27 cellular contexts compared by ENCODE assay signal in genomic region chr11:71324788-71325417, GRCh38.
"Had no signal": no experiment of that assay in that cellular context is flagged by ENCODE, and none has a peak within 500 bp of the region (broad histone marks: within the 10 kb centered on the region; RNA-seq: fewer than 3 reads in every experiment).

No MANE protein-coding gene starts in this region.

- H3K9me3 Mint-ChIP-seq: naive thymus-derived CD4-positive, alpha-beta T cell; stimulated activated naive B cell treated with anti-CD40 and anti-IgM and Interleukin-4, amounts not matched to agents 10 μg/mL and 1 μg/mL and 100 μg/mL, for 72 hours; stimulated activated naive CD8-positive, alpha-beta T cell treated with anti-CD3 and anti-CD28 coated beads, Interleukin-15, Interleukin-2, amounts not matched to agents 100 ng/mL and 50 ng/mL, for 24 hours had no signal

- DNase-seq: dermis blood vessel endothelial cell; effector memory CD4-positive, alpha-beta T cell; foreskin keratinocyte; heart right ventricle; hippocampal formation; kidney glomerular epithelial cell; left colon; mesenchymal stem cell; midbrain; naive thymus-derived CD4-positive, alpha-beta T cell; stimulated activated CD4-positive, alpha-beta T cell treated with anti-CD3 and anti-CD28 coated beads, Interleukin-15, amount 100 ng/mL, for 24 hours; stimulated activated CD4-positive, alpha-beta T cell treated with anti-CD3 and anti-CD28 coated beads, Interleukin-2, amount 100 ng/mL, for 48 hours; stimulated activated naive B cell treated with anti-CD40 and anti-IgM and Interleukin-4, amounts not matched to agents 10 μg/mL and 1 μg/mL and 100 μg/mL, for 72 hours; trophoblast cell had no signal

- H3K36me3 Mint-ChIP-seq: stimulated activated naive B cell treated with anti-CD40 and anti-IgM and Interleukin-4, amounts not matched to agents 10 μg/mL and 1 μg/mL and 100 μg/mL, for 72 hours had no signal

- H3K27me3 ChIP-seq: foreskin keratinocyte, neutrophil, right atrium auricular region had no signal

- H3K27ac Mint-ChIP-seq: stimulated activated naive B cell treated with anti-CD40 and anti-IgM and Interleukin-4, amounts not matched to agents 10 μg/mL and 1 μg/mL and 100 μg/mL, for 72 hours; stimulated activated naive CD8-positive, alpha-beta T cell treated with anti-CD3 and anti-CD28 coated beads, Interleukin-15, Interleukin-2, amounts not matched to agents 100 ng/mL and 50 ng/mL, for 24 hours had no signal

- FAIRE-seq: endothelial cell of umbilical vein, islet of Langerhans had no signal

- H3K4me1 Mint-ChIP-seq: naive thymus-derived CD4-positive, alpha-beta T cell; neural crest cell; stimulated activated naive B cell treated with anti-CD40 and anti-IgM and Interleukin-4, amounts not matched to agents 10 μg/mL and 1 μg/mL and 100 μg/mL, for 72 hours had no signal

- ATAC-seq: foreskin keratinocyte; gastroesophageal sphincter; heart right ventricle; left colon; naive thymus-derived CD4-positive, alpha-beta T cell; stimulated activated naive B cell treated with anti-CD40 and anti-IgM and Interleukin-4, amounts not matched to agents 10 μg/mL and 1 μg/mL and 100 μg/mL, for 72 hours had no signal

- H3K9ac ChIP-seq: parathyroid adenoma had no signal

- H3K9me3 ChIP-seq: heart right ventricle, neutrophil, prostate gland had no signal

- H3K27ac ChIP-seq: coronary artery, esophagus muscularis mucosa, foreskin keratinocyte, gastroesophageal sphincter, heart right ventricle, neutrophil, parathyroid adenoma, prostate gland, right atrium auricular region, skin epidermis had no signal

- H3K4me3 Mint-ChIP-seq: naive thymus-derived CD4-positive, alpha-beta T cell; neural crest cell; stimulated activated naive B cell treated with anti-CD40 and anti-IgM and Interleukin-4, amounts not matched to agents 10 μg/mL and 1 μg/mL and 100 μg/mL, for 72 hours; stimulated activated naive CD8-positive, alpha-beta T cell treated with anti-CD3 and anti-CD28 coated beads, Interleukin-15, Interleukin-2, amounts not matched to agents 100 ng/mL and 50 ng/mL, for 24 hours had no signal

- H3K4me1 ChIP-seq: esophagus muscularis mucosa, foreskin keratinocyte, gastroesophageal sphincter, heart right ventricle, parathyroid adenoma, prostate gland, right atrium auricular region had no signal

- H2AFZ ChIP-seq: parathyroid adenoma had no signal

- H3K79me2 ChIP-seq: parathyroid adenoma had no signal

- H3K4me3 ChIP-seq: coronary artery, esophagus muscularis mucosa, gastroesophageal sphincter, heart right ventricle, lung, prostate gland, right atrium auricular region, skin epidermis had no signal

- H3K36me3 ChIP-seq: esophagus muscularis mucosa, gastroesophageal sphincter, heart right ventricle, neutrophil, prostate gland, right atrium auricular region had no signal
